Comparison of ENCODE assay signal across 12 cellular contexts in genomic region chr13:33169273-33169980, GRCh38.
A peak's percentile ranks its signal among the peaks of the same experiment; 100 is the strongest.
DNase-seq lines count a peak whose midpoint lies in the region; ATAC-seq, FAIRE-seq and TF ChIP-seq lines count a peak whose summit lies in the region.
"Had no signal": no experiment of that assay in that cellular context is flagged by ENCODE, and none has a peak within 500 bp of the region (broad histone marks: within the 10 kb centered on the region; RNA-seq: fewer than 3 reads in every experiment).

No MANE protein-coding gene starts in this region.

- H3K27ac Mint-ChIP-seq in HFFc6 (peak overlapping the region; percentile 91), astrocyte (ENCODE audit: unreplicated experiment) (peak overlapping the region; percentile 98)
- H3K27ac Mint-ChIP-seq: activated naive CD4-positive, alpha-beta T cell treated with anti-CD3 and anti-CD28 coated beads, Interleukin-2, amount 50 U/mL, for 24 hours had no signal

- H3K4me1 Mint-ChIP-seq in HFFc6 (ENCODE audit: low read depth): peaks cover 82% of the 10 kb centered on the region
- H3K4me1 Mint-ChIP-seq in astrocyte (ENCODE audit: low read depth, unreplicated experiment): peaks cover 54% of the 10 kb centered on the region
- H3K4me1 Mint-ChIP-seq: activated naive CD4-positive, alpha-beta T cell treated with anti-CD3 and anti-CD28 coated beads, Interleukin-2, amount 50 U/mL, for 24 hours had no signal

- intact Hi-C loops in kidney (cut with DNase I): no loop called here

- H3K9me3 ChIP-seq in astrocyte (ENCODE audit: insufficient read depth, low read depth, low read length) (no peaks in the 10 kb centered on the region), smooth muscle cell (replicated peaks; ENCODE audit: low read depth) (no peaks in the 10 kb centered on the region), kidney (ENCODE audit: control insufficient read depth in 1 of 2, low read length in 2 of 2) (no peaks in the 10 kb centered on the region)

- no peak for TF ChIP-seq CTCF in HFFc6 (IDR thresholded peaks at IDR 0.05)
- TF ChIP-seq CTCF in astrocyte (IDR thresholded peaks at IDR 0.05; ENCODE audit: insufficient read depth, low read depth, low read length): no peak
- no peak for TF ChIP-seq CTCF in foreskin keratinocyte (conservative IDR thresholded peaks at IDR 0.05)
- no peak for TF ChIP-seq CTCF in smooth muscle cell (IDR thresholded peaks at IDR 0.05; ENCODE audit: borderline replicate concordance, insufficient read depth, poor library complexity, severe bottlenecking)
- TF ChIP-seq CTCF in kidney (IDR thresholded peaks at IDR 0.05; ENCODE audit: borderline replicate concordance, extremely low read depth, insufficient read depth): no peak

- FAIRE-seq in astrocyte (lab: Jason Lieb, UNC): peak; percentile 68
- FAIRE-seq in kidney (lab: Jason Lieb, UNC): no peak
- FAIRE-seq: H1 had no signal

- H2AFZ ChIP-seq in astrocyte (ENCODE audit: low read depth, low read length) (no peak overlapping the region), smooth muscle cell (ENCODE audit: low read depth) (no peak overlapping the region)

- 38% methylated on average over 6 of the region's 6 CpGs for WGBS in smooth muscle cell (ENCODE audit: low lambda C conversion rate)

- H4K20me1 ChIP-seq in astrocyte (ENCODE audit: insufficient read depth, low read length) (no peaks in the 10 kb centered on the region), smooth muscle cell (ENCODE audit: low read depth) (no peaks in the 10 kb centered on the region)

- H3K9ac ChIP-seq in astrocyte (ENCODE audit: low read length): peak overlapping the region; percentile 76
- peak overlapping the region; percentile 66 for H3K9ac ChIP-seq in smooth muscle cell (ENCODE audit: low read depth)
- H3K9ac ChIP-seq in kidney (ENCODE audit: low read length in 2 of 2): no peak overlapping the region

- H3K36me3 Mint-ChIP-seq in HFFc6 (ENCODE audit: low read depth) (peaks cover 57% of the 10 kb centered on the region), astrocyte (ENCODE audit: low read depth, unreplicated experiment) (peaks cover 10% of the 10 kb centered on the region)
- H3K36me3 Mint-ChIP-seq: activated naive CD4-positive, alpha-beta T cell treated with anti-CD3 and anti-CD28 coated beads, Interleukin-2, amount 50 U/mL, for 24 hours had no signal

- H3K4me3 ChIP-seq in astrocyte (ENCODE audit: insufficient read depth, low read depth, low read length) (peak overlapping the region; percentile 12), smooth muscle cell (no peak overlapping the region), kidney (ENCODE audit: low read length in 2 of 2) (no peak overlapping the region)

- peaks cover 72% of the 10 kb centered on the region for H3K79me2 ChIP-seq in astrocyte (ENCODE audit: insufficient read depth, low read length)
- peaks cover 5% of the 10 kb centered on the region for H3K79me2 ChIP-seq in smooth muscle cell (ENCODE audit: low read depth)

- H3K4me1 ChIP-seq in astrocyte (ENCODE audit: insufficient read depth, low read length) (peaks cover 37% of the 10 kb centered on the region), foreskin keratinocyte (peaks cover 29% of the 10 kb centered on the region), smooth muscle cell (ENCODE audit: low read depth) (peaks cover 8% of the 10 kb centered on the region), kidney (ENCODE audit: control insufficient read depth in 1 of 2, insufficient read depth in 1 of 2, low read depth in 1 of 2, low read length in 2 of 2) (peaks cover 5 to 13% of the 10 kb centered on the region in 2 donors)

- H3F3A ChIP-seq in smooth muscle cell (ENCODE audit: low read depth): peaks cover 3% of the 10 kb centered on the region

- DNase-seq in HFFc6: peak; percentile 86
- DNase-seq in astrocyte (ENCODE audit: low read depth): peak; percentile 95
- peak; percentile 86 to 92 for DNase-seq in foreskin keratinocyte
- no peak for DNase-seq in smooth muscle cell (lab: John Stamatoyannopoulos, UW; ENCODE audit: unreplicated experiment)
- DNase-seq in NCI-H1417 (lab: John Stamatoyannopoulos, UW): no peak
- no peak for DNase-seq in kidney
- DNase-seq in stimulated activated naive CD4-positive, alpha-beta T cell treated with Interleukin-2 at 50 U/mL for 16 hours (lab: John Stamatoyannopoulos, UW): no peak
- DNase-seq: activated CD8-positive, alpha-beta memory T cell treated with anti-CD3 and anti-CD28 coated beads for 24 hours; stimulated activated CD4-positive, alpha-beta T cell treated with anti-CD3 and anti-CD28 coated beads, Interleukin-4, amount 100 ng/mL, for 1 hour had no signal

- peaks cover 16% of the 10 kb centered on the region for H3K36me3 ChIP-seq in astrocyte (ENCODE audit: insufficient read depth, low read length)
- no peaks in the 10 kb centered on the region for H3K36me3 ChIP-seq in smooth muscle cell (ENCODE audit: low read depth)
- peaks cover under 1 to 10% of the 10 kb centered on the region in 2 donors for H3K36me3 ChIP-seq in kidney (ENCODE audit: control insufficient read depth in 1 of 2, insufficient read depth in 2 of 2, low read length in 2 of 2)

- peak; percentile 97 for ATAC-seq in foreskin keratinocyte
- no peak for ATAC-seq in GM21447 (IDR thresholded peaks at IDR 0.05; ENCODE audit: unreplicated experiment)

- H3K4me3 Mint-ChIP-seq in HFFc6 (peak overlapping the region; percentile 57), astrocyte (ENCODE audit: unreplicated experiment) (peak overlapping the region; percentile 9)
- H3K4me3 Mint-ChIP-seq: activated naive CD4-positive, alpha-beta T cell treated with anti-CD3 and anti-CD28 coated beads, Interleukin-2, amount 50 U/mL, for 24 hours had no signal

- H3K9me3 Mint-ChIP-seq in HFFc6 (no peaks in the 10 kb centered on the region), astrocyte (ENCODE audit: unreplicated experiment) (no peaks in the 10 kb centered on the region)
- H3K9me3 Mint-ChIP-seq: activated naive CD4-positive, alpha-beta T cell treated with anti-CD3 and anti-CD28 coated beads, Interleukin-2, amount 50 U/mL, for 24 hours had no signal

- H3K27ac ChIP-seq in astrocyte (ENCODE audit: low read depth, low read length): peak overlapping the region; percentile 94
- peak overlapping the region; percentile 43 for H3K27ac ChIP-seq in foreskin keratinocyte
- H3K27ac ChIP-seq in smooth muscle cell (ENCODE audit: low read depth): peak overlapping the region; percentile 95
- no peak overlapping the region for H3K27ac ChIP-seq in kidney (ENCODE audit: low read depth in 2 of 2, low read length in 2 of 2)

- no peaks in the 10 kb centered on the region for H3K27me3 Mint-ChIP-seq in HFFc6 (ENCODE audit: insufficient read depth)
- H3K27me3 Mint-ChIP-seq in astrocyte (ENCODE audit: low read depth, unreplicated experiment): no peaks in the 10 kb centered on the region

- peak overlapping the region; percentile 74 for H3K4me2 ChIP-seq in astrocyte (ENCODE audit: low read length)
- peak overlapping the region; percentile 73 for H3K4me2 ChIP-seq in smooth muscle cell

- no peaks in the 10 kb centered on the region for H3K27me3 ChIP-seq in astrocyte (ENCODE audit: insufficient read depth, low read length)
- H3K27me3 ChIP-seq in foreskin keratinocyte: no peaks in the 10 kb centered on the region
- no peaks in the 10 kb centered on the region for H3K27me3 ChIP-seq in smooth muscle cell (ENCODE audit: low read depth)

Comparison
In these comparisons a context has a peak if more than half of its experiments do, and no peak if none do; other contexts are left out.
1. DNase-seq: peak in HFFc6 (single experiment), astrocyte (single experiment) and foreskin keratinocyte (2 of 2); none in smooth muscle cell (single experiment), NCI-H1417 (0 of 3), kidney (single experiment) and stimulated activated naive CD4-positive, alpha-beta T cell treated with Interleukin-2 at 50 U/mL for 16 hours (single experiment).
2. H3K27ac ChIP-seq: peak in astrocyte (single experiment), foreskin keratinocyte (single experiment) and smooth muscle cell (single experiment); none in kidney (0 of 2).
3. H3K9ac ChIP-seq: peak in astrocyte (single experiment) and smooth muscle cell (single experiment); none in kidney (0 of 2).